In the genomic region with DNA sequence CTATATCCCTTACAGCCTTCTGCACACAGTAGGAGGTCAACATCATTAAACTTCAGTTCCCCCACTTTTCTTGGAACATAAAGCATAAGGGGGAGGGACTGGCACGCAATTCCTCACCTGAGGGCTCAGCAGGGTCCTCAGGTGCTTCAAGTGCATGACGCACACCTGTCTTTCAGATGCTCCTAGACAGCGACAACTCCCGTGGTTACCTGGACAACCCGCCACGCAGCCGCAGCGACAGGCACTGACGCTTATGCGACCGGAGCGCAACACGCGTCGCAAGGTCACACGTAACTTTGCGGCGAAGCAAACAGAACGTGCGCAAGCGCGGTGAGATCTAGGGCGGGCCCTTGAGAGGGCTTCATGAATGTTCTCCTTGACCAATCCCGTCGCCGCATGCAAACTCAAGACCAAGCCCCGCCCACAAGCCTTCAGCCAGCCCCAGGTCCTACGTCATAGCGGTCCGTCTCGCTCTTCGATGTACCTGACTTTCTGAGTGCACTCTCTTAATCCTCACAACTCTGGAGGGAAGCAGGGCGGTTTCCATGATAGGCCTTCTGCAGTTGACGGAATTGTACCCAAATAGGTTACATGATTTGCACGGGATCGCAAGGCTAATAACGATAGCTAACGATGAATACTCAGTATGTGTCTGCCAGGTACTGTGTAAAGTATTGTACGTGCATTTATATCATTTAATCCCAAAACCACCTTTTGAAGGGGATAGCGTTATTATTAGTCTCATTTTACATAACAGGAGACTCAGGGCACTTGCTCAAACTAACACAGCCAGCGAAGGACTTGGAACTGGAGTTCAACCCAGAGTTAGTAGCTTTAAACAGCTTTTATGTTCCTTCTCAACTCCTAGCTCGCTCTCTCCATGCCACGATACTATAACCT, we compare ENCODE assay signal across 8 cellular contexts. TPM values are rescaled to one million over a fixed set of nuclear protein-coding genes. Genes with fewer than 3 reads are reported as not detected.
DNase-seq lines count a peak whose midpoint lies in the region; ATAC-seq and TF ChIP-seq lines count a peak whose summit lies in the region.

A gene with protein sequence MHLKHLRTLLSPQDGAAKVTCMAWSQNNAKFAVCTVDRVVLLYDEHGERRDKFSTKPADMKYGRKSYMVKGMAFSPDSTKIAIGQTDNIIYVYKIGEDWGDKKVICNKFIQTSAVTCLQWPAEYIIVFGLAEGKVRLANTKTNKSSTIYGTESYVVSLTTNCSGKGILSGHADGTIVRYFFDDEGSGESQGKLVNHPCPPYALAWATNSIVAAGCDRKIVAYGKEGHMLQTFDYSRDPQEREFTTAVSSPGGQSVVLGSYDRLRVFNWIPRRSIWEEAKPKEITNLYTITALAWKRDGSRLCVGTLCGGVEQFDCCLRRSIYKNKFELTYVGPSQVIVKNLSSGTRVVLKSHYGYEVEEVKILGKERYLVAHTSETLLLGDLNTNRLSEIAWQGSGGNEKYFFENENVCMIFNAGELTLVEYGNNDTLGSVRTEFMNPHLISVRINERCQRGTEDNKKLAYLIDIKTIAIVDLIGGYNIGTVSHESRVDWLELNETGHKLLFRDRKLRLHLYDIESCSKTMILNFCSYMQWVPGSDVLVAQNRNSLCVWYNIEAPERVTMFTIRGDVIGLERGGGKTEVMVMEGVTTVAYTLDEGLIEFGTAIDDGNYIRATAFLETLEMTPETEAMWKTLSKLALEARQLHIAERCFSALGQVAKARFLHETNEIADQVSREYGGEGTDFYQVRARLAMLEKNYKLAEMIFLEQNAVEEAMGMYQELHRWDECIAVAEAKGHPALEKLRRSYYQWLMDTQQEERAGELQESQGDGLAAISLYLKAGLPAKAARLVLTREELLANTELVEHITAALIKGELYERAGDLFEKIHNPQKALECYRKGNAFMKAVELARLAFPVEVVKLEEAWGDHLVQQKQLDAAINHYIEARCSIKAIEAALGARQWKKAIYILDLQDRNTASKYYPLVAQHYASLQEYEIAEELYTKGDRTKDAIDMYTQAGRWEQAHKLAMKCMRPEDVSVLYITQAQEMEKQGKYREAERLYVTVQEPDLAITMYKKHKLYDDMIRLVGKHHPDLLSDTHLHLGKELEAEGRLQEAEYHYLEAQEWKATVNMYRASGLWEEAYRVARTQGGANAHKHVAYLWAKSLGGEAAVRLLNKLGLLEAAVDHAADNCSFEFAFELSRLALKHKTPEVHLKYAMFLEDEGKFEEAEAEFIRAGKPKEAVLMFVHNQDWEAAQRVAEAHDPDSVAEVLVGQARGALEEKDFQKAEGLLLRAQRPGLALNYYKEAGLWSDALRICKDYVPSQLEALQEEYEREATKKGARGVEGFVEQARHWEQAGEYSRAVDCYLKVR (N-terminal part only) (minus strand): TSS at position 246 of the 900 bp plus-strand sequence. CDS start 90 bp downstream, at position 156.

- H3K27me3 Mint-ChIP-seq in nephron (ENCODE audit: low read depth) = peaks cover 4% of the 10 kb centered on the region

- peak within 1 kb of the TSS; percentile 60 for H3K9ac ChIP-seq in MM.1S (ENCODE audit: low read length)

- H3K4me2 ChIP-seq in MM.1S (ENCODE audit: low read depth, low read length) = peak within 1 kb of the TSS; percentile 65

- H2AFZ ChIP-seq in MM.1S (ENCODE audit: low read length) = peak within 1 kb of the TSS; percentile 72

- peak; percentile 97 for ATAC-seq in stimulated activated naive CD8-positive, alpha-beta T cell treated with anti-CD3 and anti-CD28 coated beads, Interleukin-15, Interleukin-2, amounts not matched to agents 100 U/mL and 50 U/mL, for 24 hours

- peak within 1 kb of the TSS; percentile 91 to 96 (median 96) for H3K4me3 Mint-ChIP-seq in nephron

- H3K36me3 ChIP-seq in HAP-1 (replicated peaks) = no peaks in the 10 kb centered on the region; the same call in none of the 2 replicates
- H3K36me3 ChIP-seq in MM.1S (replicated peaks; ENCODE audit: insufficient read depth, low read length) = no peaks in the 10 kb centered on the region

- H3K4me3 ChIP-seq in HAP-1 (peak within 1 kb of the TSS; percentile 45), MM.1S (ENCODE audit: low read length) (peak within 1 kb of the TSS; percentile 65)

- peak within 1 kb of the TSS; percentile 77; the same call in 1 of the 2 replicates for H3K27ac ChIP-seq in MM.1S (ENCODE audit: low read length)

- H3K27me3 ChIP-seq in HAP-1 (ENCODE audit: low read depth) = no peaks in the 10 kb centered on the region
- H3K27me3 ChIP-seq in MM.1S (replicated peaks; ENCODE audit: insufficient read depth, low read length) = peaks cover 3% of the 10 kb centered on the region; the same call in 1 of the 2 replicates

- H4K20me1 ChIP-seq in MM.1S (ENCODE audit: insufficient read depth, low read length) = no peaks in the 10 kb centered on the region

- H3K4me1 ChIP-seq in HAP-1 (peaks cover 9% of the 10 kb centered on the region), MM.1S (ENCODE audit: low read length) (no peaks in the 10 kb centered on the region)

- H3K9me2 ChIP-seq in MM.1S (replicated peaks; ENCODE audit: insufficient read depth, low read length) = no peaks in the 10 kb centered on the region

- no peaks in the 10 kb centered on the region for H3K9me3 Mint-ChIP-seq in nephron

- peaks cover 9% of the 10 kb centered on the region for H3K36me3 Mint-ChIP-seq in nephron (ENCODE audit: low read depth)

- TF ChIP-seq CTCF in MM.1S (IDR thresholded peaks at IDR 0.05; ENCODE audit: low read length) = no peak
- TF ChIP-seq CTCF in nephron (IDR thresholded peaks at IDR 0.05; ENCODE audit: unreplicated experiment in 3 of 3) = no peak

- peak within 1 kb of the TSS; percentile 43 to 83 (median 83) for H3K27ac Mint-ChIP-seq in nephron

- H3K4me1 Mint-ChIP-seq in nephron = peaks cover 18% of the 10 kb centered on the region

- no peaks in the 10 kb centered on the region for H3K9me3 ChIP-seq in HAP-1
- no peaks in the 10 kb centered on the region for H3K9me3 ChIP-seq in MM.1S (replicated peaks; ENCODE audit: insufficient read depth, low read length)

- DNase-seq in G401 (ENCODE audit: low spot score) (peak; percentile 100), HAP-1 (ENCODE audit: low spot score in 2 of 2) (peak; percentile 100), MM.1S (peak; percentile 99), SHP77 treated with DMSO at 0.1 percent for 48 hours (lab: John Stamatoyannopoulos, UW) (peak; percentile 99), activated gamma-delta T cell (lab: John Stamatoyannopoulos, UW) (peak; percentile 96), fibroblast of the conjunctiva (ENCODE audit: low read depth) (peak; percentile 98)
- peak; percentile 99 for DNase-seq in stimulated activated naive CD8-positive, alpha-beta T cell treated with anti-CD3 and anti-CD28 coated beads, Interleukin-15, Interleukin-2, amounts not matched to agents 100 U/mL and 50 U/mL, for 24 hours

- no peaks in the 10 kb centered on the region for H3F3A ChIP-seq in MM.1S (ENCODE audit: insufficient read depth, low read length)

- in situ Hi-C loops in G401 (cut with HindIII; ENCODE audit: low sequenced_read_pairs) (no loop called here), HAP-1 (cut with MboI; ENCODE audit: low sequenced_read_pairs) (no loop called here)

- no peaks in the 10 kb centered on the region for H3K79me2 ChIP-seq in MM.1S (ENCODE audit: low read length)

RNA-seq across cellular contexts. Expression of the gene that starts here (rescaled TPM):
- total RNA-seq in G401 (2014; rRNA removed; shearing (Covaris generic)) = 4.4 and 9.4 TPM in 2 replicates

Comparison
In these comparisons a context has a peak if more than half of its experiments do, and no peak if none do; other contexts are left out.
1. Peak in every context shown above with its lines: DNase-seq, ATAC-seq, H3K4me3 ChIP-seq and H3K27ac ChIP-seq.